Comparison of ENCODE assay signal across 24 cellular contexts in genomic region chr12:110998971-110999370, GRCh38.
"Had no signal": no experiment of that assay in that cellular context is flagged by ENCODE, and none has a peak within 500 bp of the region (broad histone marks: within the 10 kb centered on the region; RNA-seq: fewer than 3 reads in every experiment).

No MANE protein-coding gene starts in this region.

- H3K27ac ChIP-seq: stomach, suprapubic skin, testis, thoracic aorta, thyroid gland, tibial artery, tibial nerve, transverse colon, upper lobe of left lung, upper lobe of right lung, uterus, vagina had no signal

- H3K36me3 ChIP-seq: stomach, suprapubic skin, thoracic aorta, thyroid gland, tibial artery, tibial nerve, transverse colon, upper lobe of left lung, upper lobe of right lung, uterus, vagina had no signal

- H3K4me3 ChIP-seq: stomach, suprapubic skin, testis, thoracic aorta, thyroid gland, tibial artery, tibial nerve, transverse colon, upper lobe of left lung, upper lobe of right lung, uterus, vagina had no signal

- H3K4me1 ChIP-seq: stomach, suprapubic skin, testis, thyroid gland, tibial artery, tibial nerve, transverse colon, upper lobe of left lung, upper lobe of right lung, uterus, vagina had no signal

- DNase-seq: stimulated activated CD4-positive, alpha-beta T cell treated with anti-CD3 and anti-CD28 coated beads, Interleukin-2, amount 100 ng/mL, for 48 hours; stimulated activated CD4-positive, alpha-beta T cell treated with anti-CD3 and anti-CD28 coated beads, Interleukin-4, amount 100 ng/mL, for 1 hour; stimulated activated CD4-positive, alpha-beta T cell treated with anti-CD3 and anti-CD28 coated beads, Interleukin-4, amount 100 ng/mL, for 24 hours; stimulated activated CD4-positive, alpha-beta T cell treated with anti-CD3 and anti-CD28 coated beads, Interleukin-4, amount 100 ng/mL, for 4 hours; stimulated activated CD8-positive, alpha-beta memory T cell treated with anti-CD3 and anti-CD28 coated beads, Interleukin-4, amount 100 ng/mL, for 48 hours; stimulated activated naive B cell treated with anti-CD40 and anti-IgM and Interleukin-4, amounts not matched to agents 10 μg/mL and 1 μg/mL and 100 μg/mL, for 72 hours; stimulated activated naive CD4-positive, alpha-beta T cell; stimulated activated naive CD4-positive, alpha-beta T cell treated with Interleukin-2 at 50 U/mL for 16 hours; stimulated activated naive CD8-positive, alpha-beta T cell treated with anti-CD3 and anti-CD28 coated beads, Interleukin-15, amount 100 ng/mL, for 72 hours; stimulated activated naive CD8-positive, alpha-beta T cell treated with anti-CD3 and anti-CD28 coated beads, Interleukin-15, Interleukin-2, amounts not matched to agents 100 U/mL and 50 U/mL, for 24 hours; stomach; substantia nigra; testis; thyroid gland; tibial artery; transverse colon; trophoblast cell; upper lobe of left lung; upper lobe of right lung; uterus had no signal

- H3K9me3 ChIP-seq: testis, thyroid gland, upper lobe of right lung, uterus had no signal

- H3K27me3 ChIP-seq: testis, thyroid gland, tibial artery, tibial nerve, transverse colon, upper lobe of left lung, uterus, vagina had no signal
